ENCODE assay signal across 8 cellular contexts in genomic region chr15:49235446-49236207, GRCh38.
DNase-seq lines count a peak whose midpoint lies in the region; ATAC-seq and TF ChIP-seq lines count a peak whose summit lies in the region.

No MANE protein-coding gene starts in this region.

- no peaks in the 10 kb centered on the region for H3K9me3 ChIP-seq in breast epithelium

- ATAC-seq in HG02588 (IDR thresholded peaks at IDR 0.05; ENCODE audit: unreplicated experiment), result peak; percentile 88

- no peaks in the 10 kb centered on the region for H3K36me3 ChIP-seq in breast epithelium
- no peaks in the 10 kb centered on the region for H3K36me3 ChIP-seq in kidney epithelial cell (ENCODE audit: control insufficient read depth, insufficient read depth, low read length)

- intact Hi-C loops in breast epithelium (cut with DNase I; ENCODE audit: low total_unique reads), result no loop called here

- H3K27ac ChIP-seq in 22Rv1 (no peak overlapping the region), breast epithelium (no peak overlapping the region)

- H3K4me3 ChIP-seq in breast epithelium (no peak overlapping the region), kidney epithelial cell (ENCODE audit: low read depth, low read length) (no peak overlapping the region)

- H3K27me3 ChIP-seq in breast epithelium, result no peaks in the 10 kb centered on the region
- no peaks in the 10 kb centered on the region for H3K27me3 ChIP-seq in kidney epithelial cell (ENCODE audit: control insufficient read depth, insufficient read depth, low read length)

- DNase-seq in NCI-H1105 (lab: John Stamatoyannopoulos, UW), result peak; percentile 40
- peak in 3 of 5 experiments; percentile 14 to 74 (median 17) for DNase-seq in T-helper 2 cell
- peak in 1 of 2 donors; percentile 31 for DNase-seq in breast epithelium (ENCODE audit: low spot score in 2 of 2)
- DNase-seq in kidney epithelial cell (ENCODE audit: low read depth), result peak; percentile 26
- DNase-seq in stimulated activated CD4-positive, alpha-beta T cell treated with anti-CD3 and anti-CD28 coated beads, Interleukin-2, amount 100 ng/mL, for 48 hours, result peak; percentile 16 to 25

- TF ChIP-seq CTCF in 22Rv1 (IDR thresholded peaks at IDR 0.05) (peak; percentile 82), GM12801 (IDR thresholded peaks at IDR 0.05; ENCODE audit: extremely low read depth, insufficient read length) (peak; percentile 35), breast epithelium (IDR thresholded peaks at IDR 0.05) (peak in 2 of 3 donors; percentile 66 to 70), kidney epithelial cell (IDR thresholded peaks at IDR 0.05; ENCODE audit: insufficient read depth, low read length, poor library complexity, severe bottlenecking) (peak; percentile 72)

- TF ChIP-seq POLR2A in breast epithelium (IDR thresholded peaks at IDR 0.05), result no peak

- no peaks in the 10 kb centered on the region for H3K4me1 ChIP-seq in breast epithelium
